Comparison of ENCODE assay signal across 8 cellular contexts in genomic region chr2:47076586-47077441, GRCh38.
DNase-seq lines count a peak whose midpoint lies in the region; FAIRE-seq and TF ChIP-seq lines count a peak whose summit lies in the region.

No MANE protein-coding gene starts in this region.

- H3K36me3 Mint-ChIP-seq in HFFc6 (ENCODE audit: low read depth) (peaks cover 24% of the 10 kb centered on the region), glutamatergic neuron (ENCODE audit: unreplicated experiment) (no peaks in the 10 kb centered on the region)

- H3K27me3 Mint-ChIP-seq in HFFc6 (ENCODE audit: insufficient read depth): peaks cover 9% of the 10 kb centered on the region
- H3K27me3 Mint-ChIP-seq in glutamatergic neuron (ENCODE audit: unreplicated experiment): peaks cover 5% of the 10 kb centered on the region

- H3K9me3 ChIP-seq in kidney (ENCODE audit: control insufficient read depth in 1 of 2, low read length in 2 of 2) (no peaks in the 10 kb centered on the region), suprapubic skin (no peaks in the 10 kb centered on the region)

- H3K27me3 ChIP-seq in suprapubic skin: no peaks in the 10 kb centered on the region

- H3K9me3 Mint-ChIP-seq in HFFc6: no peaks in the 10 kb centered on the region; the same call in 1 of the 2 replicates
- H3K9me3 Mint-ChIP-seq in glutamatergic neuron (ENCODE audit: unreplicated experiment): peaks cover 6% of the 10 kb centered on the region

- WGBS in suprapubic skin: 58% methylated on average over 12 of the region's 12 CpGs

- peak overlapping the region; percentile 68 for H3K4me3 Mint-ChIP-seq in HFFc6
- no peak overlapping the region for H3K4me3 Mint-ChIP-seq in glutamatergic neuron (ENCODE audit: unreplicated experiment)

- H3K27ac Mint-ChIP-seq in HFFc6 (peak overlapping the region; percentile 100), glutamatergic neuron (ENCODE audit: unreplicated experiment) (no peak overlapping the region)

- CTCF ChIA-PET in GM10248 (lab: Yijun Ruan, JAX): no interaction called here

- H3K4me3 ChIP-seq in kidney (ENCODE audit: low read length in 2 of 2) (no peak overlapping the region), suprapubic skin (no peak overlapping the region)

- no peak for TF ChIP-seq EP300 in suprapubic skin (IDR thresholded peaks at IDR 0.05)

- H3K4me1 Mint-ChIP-seq in HFFc6 (ENCODE audit: low read depth) (peaks cover 72% of the 10 kb centered on the region), glutamatergic neuron (ENCODE audit: low read depth, unreplicated experiment) (peaks cover 20% of the 10 kb centered on the region)

- H3K4me1 ChIP-seq in kidney (ENCODE audit: control insufficient read depth in 1 of 2, insufficient read depth in 1 of 2, low read depth in 1 of 2, low read length in 2 of 2) (peaks cover 20 to 27% of the 10 kb centered on the region in 2 donors), suprapubic skin (peaks cover 67% of the 10 kb centered on the region)

- no peaks in the 10 kb centered on the region for H3K36me3 ChIP-seq in kidney (ENCODE audit: control insufficient read depth in 1 of 2, insufficient read depth in 2 of 2, low read length in 2 of 2)
- no peaks in the 10 kb centered on the region for H3K36me3 ChIP-seq in suprapubic skin

- no peak for FAIRE-seq in kidney (lab: Jason Lieb, UNC)

- POLR2A ChIA-PET in GM10248 (lab: Yijun Ruan, JAX): no interaction called here

- TF ChIP-seq POLR2A in suprapubic skin (IDR thresholded peaks at IDR 0.05): no peak

- H3K9ac ChIP-seq in kidney (ENCODE audit: low read length in 2 of 2): no peak overlapping the region

- intact Hi-C loops in kidney (cut with DNase I): no loop called here

- DNase-seq in HFFc6 (peak; percentile 96), kidney (peak; percentile 71), suprapubic skin (ENCODE audit: low spot score in 2 of 2) (no peak), GM10248 (ENCODE audit: extremely low spot score) (no peak), glutamatergic neuron (no peak), NCI-H128 (lab: John Stamatoyannopoulos, UW; ENCODE audit: unreplicated experiment) (no peak)
- no peak for DNase-seq in stimulated activated CD4-positive, alpha-beta T cell treated with anti-CD3 and anti-CD28 coated beads, Interleukin-2, amount 100 ng/mL, for 24 hours

- H3K27ac ChIP-seq in angular gyrus (ENCODE audit: low read depth, low read length): peak overlapping the region; percentile 64
- H3K27ac ChIP-seq in kidney (ENCODE audit: low read depth in 2 of 2, low read length in 2 of 2): peak overlapping the region; percentile 33 to 60
- peak overlapping the region; percentile 59 for H3K27ac ChIP-seq in suprapubic skin

- TF ChIP-seq CTCF in HFFc6 (IDR thresholded peaks at IDR 0.05) (no peak; the same call in 1 of the 2 replicates), kidney (IDR thresholded peaks at IDR 0.05; ENCODE audit: borderline replicate concordance, extremely low read depth, insufficient read depth) (no peak), suprapubic skin (IDR thresholded peaks at IDR 0.05) (no peak), GM10248 (IDR thresholded peaks at IDR 0.05; ENCODE audit: control extremely low read depth, extremely low read depth, low read depth, missing control alignments) (no peak), glutamatergic neuron (IDR thresholded peaks at IDR 0.05; ENCODE audit: partially characterized antibody, unreplicated experiment) (no peak)

Comparison
In these comparisons a context has a peak if more than half of its experiments do, and no peak if none do; other contexts are left out.
1. DNase-seq: peak in HFFc6 (single experiment) and kidney (single experiment); none in suprapubic skin (0 of 2), GM10248 (single experiment), glutamatergic neuron (single experiment), stimulated activated CD4-positive, alpha-beta T cell treated with anti-CD3 and anti-CD28 coated beads, Interleukin-2, amount 100 ng/mL, for 24 hours (0 of 2) and NCI-H128 (single experiment).
2. Peak in every context shown above with its lines, with median percentiles within 50 percentile points of each other: H3K27ac ChIP-seq.